Comparison of ENCODE assay signal across 15 cellular contexts in the genomic region with DNA sequence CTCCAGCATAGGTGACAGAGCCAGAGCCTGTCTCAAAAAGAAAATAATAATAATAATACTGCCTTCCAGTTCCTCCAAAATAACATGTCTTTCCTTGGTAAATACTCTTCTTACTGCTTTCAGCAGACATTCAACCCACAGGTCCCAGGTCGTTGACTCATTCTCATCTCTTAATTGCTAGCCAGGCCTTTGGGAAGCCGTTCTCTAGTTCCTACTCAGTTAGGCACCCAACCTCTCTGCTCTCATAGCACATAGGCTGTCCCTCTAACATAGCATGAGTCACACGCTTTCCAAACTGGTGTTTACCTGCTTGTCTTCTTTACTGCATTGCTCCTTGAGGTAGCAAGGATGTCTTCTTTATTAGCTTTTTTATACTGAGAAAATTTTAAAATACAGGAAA.
"Had no signal": no experiment of that assay in that cellular context is flagged by ENCODE, and none has a peak within 500 bp of the region (broad histone marks: within the 10 kb centered on the region; RNA-seq: fewer than 3 reads in every experiment).

No MANE protein-coding gene starts in this region.

- H3K9me3 Mint-ChIP-seq: activated CD4-positive, alpha-beta memory T cell treated with anti-CD3 and anti-CD28 coated beads for 36 hours; endodermal cell; T-helper 2 cell treated with Interferon-gamma antibody and Interleukin-4, amounts not matched to agents 5 μg/mL and 100 μg/mL, for 36 hours had no signal

- ATAC-seq: activated CD4-positive, alpha-beta T cell treated with anti-CD3 and anti-CD28 coated beads for 36 hours; gastroesophageal sphincter; stimulated activated naive B cell treated with anti-CD40 and anti-IgM and Interleukin-4, amounts not matched to agents 10 μg/mL and 1 μg/mL and 100 μg/mL, for 72 hours; upper lobe of right lung had no signal

- H3K4me3 Mint-ChIP-seq: activated CD4-positive, alpha-beta memory T cell treated with anti-CD3 and anti-CD28 coated beads for 36 hours; activated CD4-positive, alpha-beta T cell treated with anti-CD3 and anti-CD28 coated beads for 36 hours; activated naive CD8-positive, alpha-beta T cell; endodermal cell; stimulated activated naive B cell treated with anti-CD40 and anti-IgM and Interleukin-4, amounts not matched to agents 10 μg/mL and 1 μg/mL and 100 μg/mL, for 72 hours; T-helper 2 cell treated with Interferon-gamma antibody and Interleukin-4, amounts not matched to agents 5 μg/mL and 100 μg/mL, for 36 hours had no signal

- H3K4me1 Mint-ChIP-seq: activated CD4-positive, alpha-beta T cell treated with anti-CD3 and anti-CD28 coated beads for 36 hours; stimulated activated naive B cell treated with anti-CD40 and anti-IgM and Interleukin-4, amounts not matched to agents 10 μg/mL and 1 μg/mL and 100 μg/mL, for 72 hours had no signal

- DNase-seq: activated CD4-positive, alpha-beta memory T cell treated with anti-CD3 and anti-CD28 coated beads for 36 hours; activated CD4-positive, alpha-beta T cell treated with anti-CD3 and anti-CD28 coated beads for 36 hours; activated T-cell treated with anti-CD3 and anti-CD28 coated beads for 4 hours; caudate nucleus; colonic mucosa; endodermal cell; heart right ventricle; occipital lobe; posterior cingulate gyrus; retina; stimulated activated naive B cell treated with anti-CD40 and anti-IgM and Interleukin-4, amounts not matched to agents 10 μg/mL and 1 μg/mL and 100 μg/mL, for 72 hours; upper lobe of right lung had no signal

- H3K27ac Mint-ChIP-seq: activated CD4-positive, alpha-beta memory T cell treated with anti-CD3 and anti-CD28 coated beads for 36 hours; activated CD4-positive, alpha-beta T cell treated with anti-CD3 and anti-CD28 coated beads for 36 hours; activated naive CD8-positive, alpha-beta T cell; endodermal cell; stimulated activated naive B cell treated with anti-CD40 and anti-IgM and Interleukin-4, amounts not matched to agents 10 μg/mL and 1 μg/mL and 100 μg/mL, for 72 hours; T-helper 2 cell treated with Interferon-gamma antibody and Interleukin-4, amounts not matched to agents 5 μg/mL and 100 μg/mL, for 36 hours had no signal

- H3K27me3 Mint-ChIP-seq: activated CD4-positive, alpha-beta memory T cell treated with anti-CD3 and anti-CD28 coated beads for 36 hours; stimulated activated naive B cell treated with anti-CD40 and anti-IgM and Interleukin-4, amounts not matched to agents 10 μg/mL and 1 μg/mL and 100 μg/mL, for 72 hours had no signal

- H3K36me3 Mint-ChIP-seq: activated CD4-positive, alpha-beta memory T cell treated with anti-CD3 and anti-CD28 coated beads for 36 hours; activated naive CD8-positive, alpha-beta T cell; stimulated activated naive B cell treated with anti-CD40 and anti-IgM and Interleukin-4, amounts not matched to agents 10 μg/mL and 1 μg/mL and 100 μg/mL, for 72 hours had no signal
